Comparison of ENCODE assay signal across 20 cellular contexts in genomic region chr10:92366412-92367021, GRCh38.
DNase-seq lines count a peak whose midpoint lies in the region; ATAC-seq, FAIRE-seq and TF ChIP-seq lines count a peak whose summit lies in the region.
"Had no signal": no experiment of that assay in that cellular context is flagged by ENCODE, and none has a peak within 500 bp of the region (broad histone marks: within the 10 kb centered on the region; RNA-seq: fewer than 3 reads in every experiment).

No MANE protein-coding gene starts in this region.

- POLR2A ChIA-PET in A549 (lab: Yijun Ruan, JAX), result no interaction called here

- 0 out of 5 replicates have a peak, but pooled peaks of 1 of the 2 experiments have one; percentile 13 for TF ChIP-seq RAD21 in A549 (conservative IDR thresholded peaks at IDR 0.05 in 1 of 2, IDR thresholded peaks at IDR 0.05 in 1 of 2)

- peaks cover 1% of the 10 kb centered on the region; the same call in 1 of the 2 replicates for H3K27me3 Mint-ChIP-seq in H9 (ENCODE audit: low read depth)

- H2BK120ac ChIP-seq in H9 (ENCODE audit: low read depth, low read length, poor library complexity, severe bottlenecking), result no peak overlapping the region

- H3K4me3 ChIP-seq in A549 (no peak overlapping the region), fibroblast of pulmonary artery (replicated peaks; ENCODE audit: low read depth, low read length) (no peak overlapping the region)

- no peaks in the 10 kb centered on the region for H3K27me3 ChIP-seq in H9 (ENCODE audit: insufficient read depth, low read length)
- H3K27me3 ChIP-seq: BE2C had no signal

- H3K27ac ChIP-seq in A549 (no peak overlapping the region), H9 (ENCODE audit: insufficient read length, low read depth, low read length) (no peak overlapping the region)
- H3K27ac ChIP-seq: C4-2B, HL-60 had no signal

- no peaks in the 10 kb centered on the region for H3K23me2 ChIP-seq in H9 (ENCODE audit: insufficient read length, low read depth, low read length, poor library complexity, severe bottlenecking)

- no peak overlapping the region for H3K4ac ChIP-seq in H9 (ENCODE audit: low read depth, low read length)

- H3K18ac ChIP-seq in H9 (ENCODE audit: insufficient read length, low read depth, low read length), result no peak overlapping the region

- H3K4me2 ChIP-seq in A549 (no peak overlapping the region), H9 (ENCODE audit: insufficient read depth, insufficient read length, low read length) (no peak overlapping the region)

- H2BK20ac ChIP-seq in H9 (ENCODE audit: low read depth, low read length, poor library complexity, severe bottlenecking), result no peak overlapping the region

- no peak overlapping the region for H2BK15ac ChIP-seq in H9 (ENCODE audit: low read depth, low read length)

- no peak overlapping the region for H2BK12ac ChIP-seq in H9 (ENCODE audit: insufficient read length, low read depth, low read length)

- no peak overlapping the region for H3K27ac Mint-ChIP-seq in H9
- H3K27ac Mint-ChIP-seq: CD4-positive, alpha-beta memory T cell; HFFc6 had no signal

- H4K8ac ChIP-seq in H9 (replicated peaks; ENCODE audit: insufficient read length, low read depth, low read length), result no peak overlapping the region

- WGBS in A549 (ENCODE audit: missing lambda C conversion rate), result 55% methylated on average over 5 of the region's 5 CpGs
- WGBS in H9 (ENCODE audit: extremely low coverage, insufficient read length, low lambda C conversion rate), result no CpG with 5 or more reads among the region's 5 CpGs

- H3K9me3 ChIP-seq in A549, result no peaks in the 10 kb centered on the region
- no peaks in the 10 kb centered on the region for H3K9me3 ChIP-seq in H9 (ENCODE audit: control insufficient read depth, low read depth, low read length)
- H3K9me3 ChIP-seq: BE2C had no signal

- H4K5ac ChIP-seq in H9 (ENCODE audit: insufficient read length, low read depth, low read length), result no peak overlapping the region

- H3K23ac ChIP-seq in H9 (ENCODE audit: insufficient read length, low read depth, low read length), result no peak overlapping the region

- TF ChIP-seq EP300 in A549 (IDR thresholded peaks at IDR 0.05), result no peak

- no peaks in the 10 kb centered on the region for H3K4me1 ChIP-seq in A549
- no peaks in the 10 kb centered on the region for H3K4me1 ChIP-seq in H9 (ENCODE audit: insufficient read depth, low read length)
- H3K4me1 ChIP-seq: BE2C had no signal

- CTCF ChIA-PET in A549 (lab: Yijun Ruan, JAX), result interaction anchor here (0.6 to 1.0 kb wide), 2 partner anchors 14 to 116 kb away, joined by 3 read pairs; no protein-coding TSS in a partner anchor

- no peak overlapping the region for H3K56ac ChIP-seq in H9 (ENCODE audit: insufficient read length, low read depth, low read length)

- no peaks in the 10 kb centered on the region for H3K4me1 Mint-ChIP-seq in H9
- H3K4me1 Mint-ChIP-seq: CD4-positive, alpha-beta memory T cell had no signal

- H3K79me1 ChIP-seq in H9 (ENCODE audit: insufficient read depth, low read depth, low read length, poor library complexity, severe bottlenecking), result no peaks in the 10 kb centered on the region

- TF ChIP-seq CTCF in A549 (IDR thresholded peaks at IDR 0.05) (no peak), H9 (conservative IDR thresholded peaks at IDR 0.05) (no peak), fibroblast of pulmonary artery (IDR thresholded peaks at IDR 0.05; ENCODE audit: low read length, missing control alignments) (no peak)

- H4K20me1 ChIP-seq in H9 (ENCODE audit: control insufficient read depth, insufficient read depth, insufficient read length), result no peaks in the 10 kb centered on the region

- no peak overlapping the region for H3T11ph ChIP-seq in H9 (ENCODE audit: low read length)

- H3K4me3 Mint-ChIP-seq in H9, result no peak overlapping the region
- H3K4me3 Mint-ChIP-seq: CD4-positive, alpha-beta memory T cell; HFFc6 had no signal

- peaks cover 0 to 4% of the 10 kb centered on the region in 2 experiments; a peak in 1 of 5 replicates for H3K9me3 Mint-ChIP-seq in H9
- H3K9me3 Mint-ChIP-seq: HFFc6 had no signal

- no peaks in the 10 kb centered on the region for H3K36me3 Mint-ChIP-seq in H9 (ENCODE audit: insufficient read depth in 1 of 3, low read depth in 3 of 3)

- in situ Hi-C loops in SK-MEL-5 (cut with HindIII; ENCODE audit: low pct_unique_long_range_greater_than_20kb, low sequenced_read_pairs), result no loop called here

- H3K9ac ChIP-seq in H9 (ENCODE audit: extremely low read depth, insufficient read length, low read length), result no peak overlapping the region

- ATAC-seq in A549 (peak; percentile 34 to 59; a peak in 4 of 6 replicates), GM21825 (IDR thresholded peaks at IDR 0.05; ENCODE audit: unreplicated experiment) (no peak), HG02970 (IDR thresholded peaks at IDR 0.05; ENCODE audit: low FRiP score, unreplicated experiment) (no peak)

- H2BK5ac ChIP-seq in H9 (ENCODE audit: insufficient read length, low read length), result no peak overlapping the region

- no peaks in the 10 kb centered on the region for H3K79me2 ChIP-seq in H9 (ENCODE audit: insufficient read depth, low read length)

- H4K91ac ChIP-seq in H9 (ENCODE audit: insufficient read length, low read depth, low read length), result no peak overlapping the region

- no peak overlapping the region for H2AK5ac ChIP-seq in H9 (ENCODE audit: insufficient read length, low read length)

- H2AFZ ChIP-seq in H9 (ENCODE audit: low read length), result peak overlapping the region; percentile 5

- no peak overlapping the region for H3K14ac ChIP-seq in H9 (ENCODE audit: insufficient read depth, low read length)

- DNase-seq in A549 (ENCODE audit: low read depth in 1 of 2, low spot score in 1 of 2) (no peak), H9 (no peak), SK-MEL-5 (ENCODE audit: low read depth, low spot score) (peak; percentile 23), fibroblast of pulmonary artery (ENCODE audit: low read depth) (peak; percentile 14), NCI-H1694 treated with DMSO at 0.1 percent for 48 hours (lab: John Stamatoyannopoulos, UW) (no peak)
- DNase-seq: BE2C; CD4-positive, alpha-beta memory T cell; DMS153; DMS79 treated with DMSO at 0.1 percent for 48 hours; EL; GOT3; HCEC 1CT; HFFc6 had no signal

- no peak for FAIRE-seq in A549 (lab: Jason Lieb, UNC)
- FAIRE-seq: A204.1, G401.6, GM12892 had no signal

- TF ChIP-seq POLR2A in A549 (IDR thresholded peaks at IDR 0.05; ENCODE audit: low read length), result no peak

TF ChIP-seq in A549, 52 proteins besides CTCF, POLR2A, EP300 and RAD21:
- no peak for TF ChIP-seq JUNB (IDR thresholded peaks at IDR 0.05)
- no peak for TF ChIP-seq POLR2AphosphoS2 (conservative IDR thresholded peaks at IDR 0.05; ENCODE audit: low read length)
- TF ChIP-seq ATOH8 (CRISPR knock-in tag; IDR thresholded peaks at IDR 0.05; ENCODE audit: low read depth), result no peak
- TF ChIP-seq ESRRA (IDR thresholded peaks at IDR 0.05; ENCODE audit: borderline replicate concordance, low read length), result no peak
- TF ChIP-seq GATA3 (IDR thresholded peaks at IDR 0.05; ENCODE audit: borderline replicate concordance), result no peak
- no peak for TF ChIP-seq BHLHE40 (IDR thresholded peaks at IDR 0.05; ENCODE audit: low read depth, low read length)
- TF ChIP-seq PBX3 (IDR thresholded peaks at IDR 0.05), result no peak
- no peak for TF ChIP-seq EHMT2 (IDR thresholded peaks at IDR 0.05; ENCODE audit: low read depth)
- TF ChIP-seq CHD4 (IDR thresholded peaks at IDR 0.05; ENCODE audit: borderline replicate concordance), result no peak
- no peak for TF ChIP-seq CHD2 (IDR thresholded peaks at IDR 0.05; ENCODE audit: low read length, partially characterized antibody)
- TF ChIP-seq RARB (CRISPR knock-in tag; IDR thresholded peaks at IDR 0.05), result no peak
- TF ChIP-seq CEBPB (IDR thresholded peaks at IDR 0.05), result no peak
- TF ChIP-seq ZNF302 (CRISPR knock-in tag; IDR thresholded peaks at IDR 0.05), result no peak

Comparison
In these comparisons a context has a peak if more than half of its experiments do, and no peak if none do; other contexts are left out.
1. ATAC-seq: peak in A549 (2 of 2); none in GM21825 (single experiment) and HG02970 (single experiment).
2. DNase-seq: peak in SK-MEL-5 (single experiment) and fibroblast of pulmonary artery (single experiment); none in A549 (0 of 2), H9 (single experiment) and NCI-H1694 treated with DMSO at 0.1 percent for 48 hours (single experiment).